8 cellular contexts compared by ENCODE assay signal in the genomic region with DNA sequence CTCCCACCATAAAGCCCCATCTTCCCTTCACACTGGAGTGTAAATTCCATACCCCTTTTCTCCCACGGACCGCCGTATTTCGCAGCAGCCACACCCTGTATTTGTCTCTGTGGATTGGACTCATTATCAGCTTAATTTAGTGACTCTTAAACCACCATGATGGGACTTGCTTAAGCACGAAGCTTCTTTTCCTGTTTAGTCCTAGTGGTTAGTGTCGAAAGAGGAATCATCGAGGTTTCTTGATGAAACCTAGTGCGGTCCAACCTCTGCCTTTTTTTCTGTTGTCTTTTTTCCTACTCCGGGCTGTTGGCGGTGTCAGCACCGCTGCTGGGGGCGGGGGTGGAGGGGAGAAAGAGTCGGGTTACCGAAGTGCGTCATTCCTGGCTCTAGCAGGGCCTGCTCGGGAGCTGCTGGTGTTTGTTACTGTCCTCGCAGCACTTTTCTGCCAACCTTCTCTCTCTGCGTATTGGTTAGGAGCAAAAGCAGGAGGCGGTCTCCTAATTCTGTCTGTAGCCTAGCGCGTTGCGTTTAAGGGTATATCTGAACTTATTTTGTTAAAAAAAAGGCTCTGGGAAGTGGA. TPM values are rescaled to one million over a fixed set of nuclear protein-coding genes. Genes with fewer than 3 reads are reported as not detected.
DNase-seq lines count a peak whose midpoint lies in the region; ATAC-seq and TF ChIP-seq lines count a peak whose summit lies in the region.

No MANE protein-coding gene starts in this region.

- in situ Hi-C loops in GM13976 (cut with MboI; ENCODE audit: low sequenced_read_pairs, unreplicated experiment): no loop called here

- TF ChIP-seq CTCF in GM13976 (IDR thresholded peaks at IDR 0.05; ENCODE audit: borderline replicate concordance, control extremely low read depth, extremely low read depth, insufficient read depth, missing control alignments): no peak
- TF ChIP-seq CTCF in progenitor cell of endocrine pancreas (IDR thresholded peaks at IDR 0.05; ENCODE audit: unreplicated experiment): no peak

- peaks cover 16% of the 10 kb centered on the region for H3K4me1 Mint-ChIP-seq in progenitor cell of endocrine pancreas (ENCODE audit: low read depth)

- peak overlapping the region; percentile 56 for H3K4me3 ChIP-seq in urinary bladder (ENCODE audit: low read depth, low read length)

- H3K9me3 Mint-ChIP-seq in progenitor cell of endocrine pancreas (ENCODE audit: low read depth): peaks cover 10% of the 10 kb centered on the region

- peak; percentile 65 for DNase-seq in GM13976 (ENCODE audit: low spot score)
- DNase-seq in NCI-H146 treated with DMSO at 0.1 percent for 48 hours (lab: John Stamatoyannopoulos, UW; ENCODE audit: unreplicated experiment): peak; percentile 84
- DNase-seq in T-helper 1 cell: peak; percentile 63 to 91 (median 80)
- DNase-seq in amniotic stem cell (lab: John Stamatoyannopoulos, UW): peak; percentile 75
- peak; percentile 91 for DNase-seq in left cardiac atrium
- DNase-seq in progenitor cell of endocrine pancreas (ENCODE audit: low spot score, unreplicated experiment): peak; percentile 55

- 0% methylated on average over 22 of the region's 22 CpGs for WGBS in urinary bladder

- H3K36me3 Mint-ChIP-seq in progenitor cell of endocrine pancreas (ENCODE audit: insufficient read depth): peaks cover 4% of the 10 kb centered on the region

- peak overlapping the region; percentile 98 for H3K27ac Mint-ChIP-seq in progenitor cell of endocrine pancreas

- no peaks in the 10 kb centered on the region for H3K36me3 ChIP-seq in urinary bladder (ENCODE audit: insufficient read depth)

- H3K27ac ChIP-seq in urinary bladder (ENCODE audit: low read depth): peak overlapping the region; percentile 94

- H3K27me3 Mint-ChIP-seq in progenitor cell of endocrine pancreas: no peaks in the 10 kb centered on the region

- intact Hi-C loops in left cardiac atrium (cut with DNase I): no loop called here

- peak; percentile 61 for ATAC-seq in HG02884 (IDR thresholded peaks at IDR 0.05; ENCODE audit: unreplicated experiment)
- ATAC-seq in left cardiac atrium: peak; percentile 79 to 83

- H3K4me3 Mint-ChIP-seq in progenitor cell of endocrine pancreas (ENCODE audit: low read depth): peak overlapping the region; percentile 87

- H3K4me1 ChIP-seq in urinary bladder (ENCODE audit: insufficient read depth): no peaks in the 10 kb centered on the region

RNA-seq across cellular contexts. Expression of gene STAG2, which starts 1.4 kb away (rescaled TPM):
- total RNA-seq in left cardiac atrium (10 to 100 TPM; 31.8 to 34.6 TPM), progenitor cell of endocrine pancreas (75.4 and 77.4 TPM in 2 replicates), urinary bladder (168 TPM)
- 37.9 TPM for polyA plus RNA-seq in urinary bladder

Comparison
In these comparisons a context has a peak if more than half of its experiments do, and no peak if none do; other contexts are left out.
1. Peak in every context shown above with its lines: DNase-seq, ATAC-seq, H3K4me3 ChIP-seq and H3K27ac ChIP-seq.